In the genomic region with DNA sequence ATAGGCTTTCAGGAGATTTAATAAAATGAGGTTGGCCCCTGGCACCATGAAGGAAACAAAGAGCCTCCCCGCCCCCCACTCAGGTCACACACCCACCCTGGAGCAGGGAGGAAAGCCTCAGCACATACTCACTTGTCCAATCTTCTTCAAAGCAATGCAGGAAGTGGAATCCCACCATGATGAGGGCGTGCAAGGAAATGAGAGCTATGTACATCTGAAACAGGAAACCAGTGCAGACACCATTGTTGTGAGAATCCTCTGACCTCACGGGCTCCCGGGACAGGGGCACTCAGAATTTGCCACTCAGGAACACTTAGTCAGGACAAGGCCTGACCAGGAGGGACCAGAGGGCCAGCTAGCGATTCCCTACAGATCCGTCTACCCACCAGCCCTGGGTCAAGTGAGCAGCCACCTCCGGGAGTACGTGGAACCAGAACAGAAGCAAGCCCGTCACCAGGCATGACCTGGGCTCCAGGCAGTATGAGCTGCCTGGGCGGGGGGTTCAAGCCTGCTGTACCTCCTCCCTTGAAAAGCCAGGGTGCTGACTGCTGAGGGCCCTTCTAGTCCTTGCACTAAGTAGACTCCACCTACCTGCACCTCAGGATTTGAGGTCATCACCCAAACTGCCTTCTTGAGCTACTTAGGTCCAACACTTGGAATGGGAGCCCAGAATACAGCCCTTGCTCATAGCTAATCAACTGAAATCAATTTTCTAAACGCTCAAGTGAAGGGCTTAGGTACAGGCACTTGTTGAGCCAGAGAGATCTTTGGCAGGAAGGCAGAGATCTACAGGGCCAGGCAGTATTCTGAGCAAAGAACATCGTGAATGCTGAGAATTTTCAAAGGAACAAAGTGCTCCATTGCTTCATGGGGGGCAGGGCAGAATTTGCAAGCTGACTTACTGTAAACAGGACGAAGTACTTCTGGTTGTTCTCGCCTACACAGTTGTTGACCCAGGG, we compare ENCODE assay signal across 16 cellular contexts. TPM values are rescaled to one million over a fixed set of nuclear protein-coding genes. Genes with fewer than 3 reads are reported as not detected.
"Had no signal": no experiment of that assay in that cellular context is flagged by ENCODE, and none has a peak within 500 bp of the region (broad histone marks: within the 10 kb centered on the region; RNA-seq: fewer than 3 reads in every experiment).

No MANE protein-coding gene starts in this region.

- H3K9me3 ChIP-seq: transverse colon had no signal

- H3K4me3 Mint-ChIP-seq: effector memory CD8-positive, alpha-beta T cell had no signal

- H3K4me3 ChIP-seq: skin epidermis, transverse colon had no signal

- H3K9me3 Mint-ChIP-seq: activated naive CD4-positive, alpha-beta T cell treated with anti-CD3 and anti-CD28 coated beads, Interleukin-2, amount 50 U/mL, for 72 hours; activated T-helper 2 cell treated with anti-CD3 and anti-CD28 coated beads, Interferon-gamma antibody, Interleukin-2, Interleukin-4, amounts not matched to agents 10 μg/mL and 5 μg/mL and 100 μg/mL, durations not matched to agents 14 hours and 24 hours and 36 hours; effector memory CD8-positive, alpha-beta T cell had no signal

- H3K27ac ChIP-seq: brain microvascular endothelial cell, transverse colon had no signal

- H3K27ac Mint-ChIP-seq: activated T-helper 2 cell treated with anti-CD3 and anti-CD28 coated beads, Interferon-gamma antibody, Interleukin-2, Interleukin-4, amounts not matched to agents 10 μg/mL and 5 μg/mL and 100 μg/mL, durations not matched to agents 14 hours and 24 hours and 36 hours had no signal

- H3K27me3 ChIP-seq: brain microvascular endothelial cell, transverse colon had no signal

- ATAC-seq: activated naive CD4-positive, alpha-beta T cell treated with anti-CD3 and anti-CD28 coated beads, Interleukin-2, amount 50 U/mL, for 72 hours; effector memory CD8-positive, alpha-beta T cell; left cardiac atrium had no signal

- H3K27me3 Mint-ChIP-seq: effector memory CD8-positive, alpha-beta T cell had no signal

- H3K4me1 ChIP-seq: transverse colon had no signal

- DNase-seq: activated CD4-positive, alpha-beta T cell treated with anti-CD3 and anti-CD28 coated beads for 48 hours; activated T-cell treated with anti-CD3 and anti-CD28 coated beads for 4 hours; brain microvascular endothelial cell; effector memory CD8-positive, alpha-beta T cell; hypothalamus; left cardiac atrium; mesendoderm; posterior cingulate gyrus; stimulated activated CD4-positive, alpha-beta T cell treated with anti-CD3 and anti-CD28 coated beads, Interleukin-4, amount 100 ng/mL, for 4 hours; T-helper 1 cell; transverse colon had no signal

RNA-seq across cellular contexts. Expression of a gene that starts 58.9 kb away (rescaled TPM):
- total RNA-seq: activated CD8-positive, alpha-beta memory T cell treated with anti-CD3 and anti-CD28 coated beads for 36 hours; activated naive CD4-positive, alpha-beta T cell treated with anti-CD3 and anti-CD28 coated beads, Interleukin-2, amount 50 U/mL, for 72 hours; activated T-helper 2 cell treated with anti-CD3 and anti-CD28 coated beads, Interferon-gamma antibody, Interleukin-2, Interleukin-4, amounts not matched to agents 10 μg/mL and 5 μg/mL and 100 μg/mL, durations not matched to agents 14 hours and 24 hours and 36 hours; left cardiac atrium; transverse colon had no signal
- polyA plus RNA-seq: esophagus had no signal
